Comparison of ENCODE assay signal across 9 cellular contexts in genomic region chr14:91870001-91870400, GRCh38. TPM values are rescaled to one million over a fixed set of nuclear protein-coding genes. Genes with fewer than 3 reads are reported as not detected.
DNase-seq lines count a peak whose midpoint lies in the region; ATAC-seq and TF ChIP-seq lines count a peak whose summit lies in the region.
"Had no signal": no experiment of that assay in that cellular context is flagged by ENCODE, and none has a peak within 500 bp of the region (broad histone marks: within the 10 kb centered on the region; RNA-seq: fewer than 3 reads in every experiment).

No MANE protein-coding gene starts in this region.

- no peak overlapping the region for H3K4me3 ChIP-seq in DOHH2 (ENCODE audit: low read length)

- TF ChIP-seq CTCF in DOHH2 (IDR thresholded peaks at IDR 0.05; ENCODE audit: low read depth, low read length, poor library complexity, severe bottlenecking) (no peak), chondrocyte (IDR thresholded peaks at IDR 0.05) (no peak)

- no peaks in the 10 kb centered on the region for H3K9me3 ChIP-seq in DOHH2 (ENCODE audit: control insufficient read depth, insufficient read depth, low read length)

- peak; percentile 69 to 71 for DNase-seq in activated CD4-positive, alpha-beta T cell treated with anti-CD3 and anti-CD28 coated beads for 4 hours
- DNase-seq in chondrocyte (ENCODE audit: low spot score) (no peak), NCI-H1092 treated with DMSO at 0.1 percent for 48 hours (lab: John Stamatoyannopoulos, UW) (no peak), NCI-H2196 (lab: John Stamatoyannopoulos, UW; ENCODE audit: unreplicated experiment) (no peak), D341Med (ENCODE audit: low spot score) (no peak)
- peak; percentile 49 for DNase-seq in stimulated activated CD4-positive, alpha-beta T cell treated with anti-CD3 and anti-CD28 coated beads, Interleukin-1b, Interleukin-23, amount 100 ng/mL, for 48 hours
- DNase-seq: GDM1 had no signal

- no peaks in the 10 kb centered on the region for H3K79me2 ChIP-seq in DOHH2 (ENCODE audit: control insufficient read depth, low read length)

- no peak for ATAC-seq in HG03159 (IDR thresholded peaks at IDR 0.05; ENCODE audit: unreplicated experiment)

- H3K4me1 ChIP-seq in DOHH2 (ENCODE audit: control insufficient read depth, low read length): peaks cover 70% of the 10 kb centered on the region

- H3K36me3 ChIP-seq in DOHH2 (ENCODE audit: control insufficient read depth, low read length): no peaks in the 10 kb centered on the region

- H3K4me1 Mint-ChIP-seq in chondrocyte (ENCODE audit: low read depth): peaks cover 70% of the 10 kb centered on the region

- H3K27me3 ChIP-seq in DOHH2 (ENCODE audit: control insufficient read depth, low read length): no peaks in the 10 kb centered on the region

- peaks cover 70% of the 10 kb centered on the region for H3K36me3 Mint-ChIP-seq in chondrocyte (ENCODE audit: low read depth)

- H3K4me3 Mint-ChIP-seq in chondrocyte (ENCODE audit: unreplicated experiment): no peak overlapping the region

- H3K27ac ChIP-seq in DOHH2 (ENCODE audit: low read depth, low read length): no peak overlapping the region

- H3K27ac Mint-ChIP-seq in chondrocyte (ENCODE audit: unreplicated experiment): peak overlapping the region; percentile 88

- H3K27me3 Mint-ChIP-seq in chondrocyte (ENCODE audit: low read depth): no peaks in the 10 kb centered on the region

- peak overlapping the region; percentile 46 for H3K4me2 ChIP-seq in DOHH2 (ENCODE audit: low read length)

- no peaks in the 10 kb centered on the region for H4K20me1 ChIP-seq in DOHH2 (ENCODE audit: control insufficient read depth, insufficient read depth, low read depth, low read length)

- no peaks in the 10 kb centered on the region for H3K9me2 ChIP-seq in DOHH2 (replicated peaks; ENCODE audit: control insufficient read depth, low read length)

- H3F3A ChIP-seq in DOHH2 (ENCODE audit: control insufficient read depth, insufficient read depth): peaks cover 7% of the 10 kb centered on the region; the same call in 1 of the 2 replicates

- no peaks in the 10 kb centered on the region for H3K9me3 Mint-ChIP-seq in chondrocyte (ENCODE audit: low read depth)

RNA-seq across cellular contexts. Expression of gene TC2N, which starts 2.7 kb away (rescaled TPM):
- total RNA-seq in chondrocyte: 9.1 to 14.4 TPM (median 11.2 TPM) in 3 replicates

Comparison
In these comparisons a context has a peak if more than half of its experiments do, and no peak if none do; other contexts are left out.
1. DNase-seq: peak in activated CD4-positive, alpha-beta T cell treated with anti-CD3 and anti-CD28 coated beads for 4 hours (2 of 2) and stimulated activated CD4-positive, alpha-beta T cell treated with anti-CD3 and anti-CD28 coated beads, Interleukin-1b, Interleukin-23, amount 100 ng/mL, for 48 hours (single experiment); none in chondrocyte (single experiment), NCI-H1092 treated with DMSO at 0.1 percent for 48 hours (single experiment), NCI-H2196 (single experiment) and D341Med (single experiment).